8 cellular contexts compared by ENCODE assay signal in the genomic region with DNA sequence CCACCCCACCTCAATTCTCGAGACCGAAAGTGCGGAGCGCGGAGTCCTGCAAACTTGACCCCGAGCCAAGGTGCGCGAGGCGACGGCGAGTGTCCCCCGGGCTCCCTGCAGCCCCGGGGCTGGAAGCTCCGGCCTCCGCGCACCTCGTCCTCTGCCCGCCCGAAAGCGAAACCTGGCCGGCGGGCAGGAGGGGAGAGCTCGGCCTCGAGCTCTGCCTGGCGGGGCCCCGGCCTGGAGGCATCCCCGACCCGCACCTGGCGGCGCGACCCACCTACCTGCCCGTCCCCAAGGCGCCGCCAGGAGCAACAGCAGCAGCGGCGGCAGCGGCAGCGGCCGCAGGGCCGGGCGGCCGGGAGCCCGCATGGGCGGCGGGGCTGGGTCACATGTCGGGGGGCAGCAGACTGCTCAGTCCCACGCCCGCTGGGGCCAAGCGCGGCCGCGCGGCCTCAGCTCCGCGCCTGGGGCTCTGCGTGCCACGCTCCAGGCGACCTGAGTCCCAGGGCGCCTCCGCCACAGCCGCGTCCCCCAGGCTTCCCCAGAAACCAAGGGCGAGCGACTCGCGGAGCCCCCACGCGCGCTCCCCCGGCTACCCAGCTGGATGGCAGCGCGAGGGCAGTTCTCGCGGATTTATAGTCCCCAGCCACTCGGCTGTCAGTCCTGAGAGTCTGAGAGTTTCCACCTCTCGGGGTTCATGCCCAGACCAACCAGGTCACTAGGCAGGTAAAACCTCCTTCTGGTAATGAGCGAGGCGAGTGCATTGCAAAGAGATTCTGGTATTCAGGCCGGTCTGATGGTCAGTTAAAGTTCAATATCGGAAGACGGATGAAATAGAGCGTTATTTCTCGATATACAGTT. TPM values are rescaled to one million over a fixed set of nuclear protein-coding genes. Genes with fewer than 3 reads are reported as not detected.
DNase-seq lines count a peak whose midpoint lies in the region; ATAC-seq and TF ChIP-seq lines count a peak whose summit lies in the region.

A gene with protein sequence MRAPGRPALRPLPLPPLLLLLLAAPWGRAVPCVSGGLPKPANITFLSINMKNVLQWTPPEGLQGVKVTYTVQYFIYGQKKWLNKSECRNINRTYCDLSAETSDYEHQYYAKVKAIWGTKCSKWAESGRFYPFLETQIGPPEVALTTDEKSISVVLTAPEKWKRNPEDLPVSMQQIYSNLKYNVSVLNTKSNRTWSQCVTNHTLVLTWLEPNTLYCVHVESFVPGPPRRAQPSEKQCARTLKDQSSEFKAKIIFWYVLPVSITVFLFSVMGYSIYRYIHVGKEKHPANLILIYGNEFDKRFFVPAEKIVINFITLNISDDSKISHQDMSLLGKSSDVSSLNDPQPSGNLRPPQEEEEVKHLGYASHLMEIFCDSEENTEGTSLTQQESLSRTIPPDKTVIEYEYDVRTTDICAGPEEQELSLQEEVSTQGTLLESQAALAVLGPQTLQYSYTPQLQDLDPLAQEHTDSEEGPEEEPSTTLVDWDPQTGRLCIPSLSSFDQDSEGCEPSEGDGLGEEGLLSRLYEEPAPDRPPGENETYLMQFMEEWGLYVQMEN (minus strand): TSS at position 600 of the 855 bp plus-strand sequence. CDS start 237 bp downstream, at position 363.

- no peaks in the 10 kb centered on the region for H3K36me3 ChIP-seq in CD4-positive, CD25-positive, alpha-beta regulatory T cell (ENCODE audit: control insufficient read depth, insufficient read depth, low read length)
- H3K36me3 ChIP-seq in HCT116 (ENCODE audit: control insufficient read depth in 1 of 2, insufficient read depth in 2 of 2, low read length in 2 of 2) (no peaks in the 10 kb centered on the region), neuron (ENCODE audit: insufficient read depth, low read length) (no peaks in the 10 kb centered on the region)

- POLR2A ChIA-PET in HCT116 (lab: Charles Lee), result no interaction called here

- RAD21 ChIA-PET in HCT116 (lab: Charles Lee; ENCODE audit: low non-redundant PET in 1 of 2, low total read pairs in 2 of 2, uncharacterized antibody in 2 of 2, unreplicated experiment in 2 of 2), result interaction anchor here in 1 of 2 experiments (0.5 kb wide), 1 partner anchor 464 kb away, joined by 4 read pairs; no protein-coding TSS in a partner anchor

- H3K4me3 ChIP-seq in CD4-positive, CD25-positive, alpha-beta regulatory T cell (ENCODE audit: low read depth, low read length), result peak within 1 kb of the TSS; percentile 59
- peak within 1 kb of the TSS; percentile 49 to 68 for H3K4me3 ChIP-seq in HCT116 (replicated peaks in 1 of 2; ENCODE audit: low read depth in 1 of 2, low read length in 2 of 2)
- H3K4me3 ChIP-seq in neuron (ENCODE audit: low read length), result peak within 1 kb of the TSS; percentile 12

- H3K9me2 ChIP-seq in HCT116 (ENCODE audit: insufficient read depth), result no peaks in the 10 kb centered on the region

- no peak for TF ChIP-seq RAD21 in HCT116 (IDR thresholded peaks at IDR 0.05; ENCODE audit: low read depth)

- peaks cover 90% of the 10 kb centered on the region for H3K27me3 Mint-ChIP-seq in CD4-positive, CD25-positive, alpha-beta regulatory T cell
- H3K27me3 Mint-ChIP-seq in activated T-cell treated with anti-CD3 and anti-CD28 coated beads, Interleukin-2, amount 50 U/mL, for 4 hours (ENCODE audit: low read depth), result peaks cover 63% of the 10 kb centered on the region
- peaks cover 10% of the 10 kb centered on the region for H3K27me3 Mint-ChIP-seq in glutamatergic neuron (ENCODE audit: unreplicated experiment)

- peak within 1 kb of the TSS; percentile 77 to 87 (median 82) for H3K4me3 Mint-ChIP-seq in CD4-positive, CD25-positive, alpha-beta regulatory T cell
- H3K4me3 Mint-ChIP-seq in activated T-cell treated with anti-CD3 and anti-CD28 coated beads, Interleukin-2, amount 50 U/mL, for 4 hours, result peak within 1 kb of the TSS; percentile 74
- peak within 1 kb of the TSS; percentile 86 for H3K4me3 Mint-ChIP-seq in glutamatergic neuron (ENCODE audit: unreplicated experiment)

- CTCF ChIA-PET in HCT116 (lab: Charles Lee), result interaction anchor here (0.7 to 1.0 kb wide), 2 partner anchors 200 to 270 kb away, joined by 6 read pairs; no protein-coding TSS in a partner anchor

- peak within 1 kb of the TSS; percentile 91 for H3K4me2 ChIP-seq in HCT116 (ENCODE audit: low read length)

- H3K79me2 ChIP-seq in HCT116 (ENCODE audit: insufficient read depth, low read length), result no peaks in the 10 kb centered on the region

- H3K4me1 ChIP-seq in CD4-positive, CD25-positive, alpha-beta regulatory T cell (ENCODE audit: control insufficient read depth, insufficient read depth, low read length, poor library complexity, severe bottlenecking), result peaks cover 13% of the 10 kb centered on the region
- H3K4me1 ChIP-seq in HCT116 (ENCODE audit: control insufficient read depth in 1 of 2, insufficient read depth in 2 of 2, low read length in 2 of 2), result peaks cover 2 to 15% of the 10 kb centered on the region in 2 experiments; a peak in 3 of 4 replicates
- H3K4me1 ChIP-seq in neuron (ENCODE audit: insufficient read depth, low read length), result peaks cover 7% of the 10 kb centered on the region

- no peak for TF ChIP-seq POLR2A in HCT116 (IDR thresholded peaks at IDR 0.05; ENCODE audit: borderline replicate concordance, extremely low read depth, insufficient read depth, insufficient read length)

- DNase-seq in CD4-positive, CD25-positive, alpha-beta regulatory T cell, result peak in 1 of 3 donors; percentile 16
- DNase-seq in HCT116 (ENCODE audit: low read depth, low spot score) (no peak), glutamatergic neuron (peak; percentile 28), NCI-H2171 treated with DMSO at 0.1 percent for 48 hours (lab: John Stamatoyannopoulos, UW) (no peak), NCI-H128 (lab: John Stamatoyannopoulos, UW; ENCODE audit: unreplicated experiment) (no peak)
- DNase-seq in activated T-cell treated with anti-CD3 and anti-CD28 coated beads, Interleukin-2, amount 50 U/mL, for 4 hours, result no peak

- no TSS peak for BruUV-seq in HCT116 (replicated peaks; lab: Mats Ljungman, UMichigan)

- H2AFZ ChIP-seq in HCT116 (ENCODE audit: low read depth, low read length, poor library complexity, severe bottlenecking) (peak within 1 kb of the TSS; percentile 75), neuron (ENCODE audit: low read depth, low read length) (peak within 1 kb of the TSS; percentile 72)

- H3K9me3 Mint-ChIP-seq in CD4-positive, CD25-positive, alpha-beta regulatory T cell, result peaks cover 0 to 3% (median 0%) of the 10 kb centered on the region in 7 donors
- no peaks in the 10 kb centered on the region for H3K9me3 Mint-ChIP-seq in activated T-cell treated with anti-CD3 and anti-CD28 coated beads, Interleukin-2, amount 50 U/mL, for 4 hours
- H3K9me3 Mint-ChIP-seq in glutamatergic neuron (ENCODE audit: unreplicated experiment), result peaks cover 1% of the 10 kb centered on the region

- TF ChIP-seq CTCF in HCT116 (IDR thresholded peaks at IDR 0.05 in 2 of 3, conservative IDR thresholded peaks at IDR 0.05 in 1 of 3; ENCODE audit: borderline replicate concordance in 1 of 3, insufficient read depth in 1 of 3, low read depth in 2 of 3, low read length in 2 of 3) (peak in 1 of 3 experiments; percentile 14; a peak in 1 of 6 replicates), glutamatergic neuron (IDR thresholded peaks at IDR 0.05; ENCODE audit: partially characterized antibody, unreplicated experiment) (no peak)

- H3K27ac ChIP-seq in CD4-positive, CD25-positive, alpha-beta regulatory T cell (ENCODE audit: insufficient read depth, low read length, poor library complexity, severe bottlenecking), result no peak within 1 kb of the TSS
- peak within 1 kb of the TSS; percentile 43; the same call in 1 of the 2 replicates for H3K27ac ChIP-seq in HCT116 (ENCODE audit: low read depth, low read length)

- H3K27me3 ChIP-seq in CD4-positive, CD25-positive, alpha-beta regulatory T cell (ENCODE audit: control insufficient read depth, insufficient read depth, low read length), result peaks cover 46% of the 10 kb centered on the region
- H3K27me3 ChIP-seq in HCT116 (ENCODE audit: insufficient read depth, low read length) (peaks cover 5% of the 10 kb centered on the region; the same call in 1 of the 2 replicates), neuron (ENCODE audit: insufficient read depth, low read length) (peaks cover 54% of the 10 kb centered on the region)

- no peak for ATAC-seq in CD4-positive, CD25-positive, alpha-beta regulatory T cell (ENCODE audit: low read depth in 2 of 2)
- ATAC-seq in HCT116 (peak; percentile 78), GM19351 (IDR thresholded peaks at IDR 0.05; ENCODE audit: unreplicated experiment) (no peak)
- peak; percentile 50 to 58 for ATAC-seq in activated T-cell treated with anti-CD3 and anti-CD28 coated beads, Interleukin-2, amount 50 U/mL, for 4 hours

- intact Hi-C loops in HCT116 (cut with micrococcal nuclease), result no loop called here

- H3K36me3 Mint-ChIP-seq in CD4-positive, CD25-positive, alpha-beta regulatory T cell, result no peaks in the 10 kb centered on the region
- no peaks in the 10 kb centered on the region for H3K36me3 Mint-ChIP-seq in activated T-cell treated with anti-CD3 and anti-CD28 coated beads, Interleukin-2, amount 50 U/mL, for 4 hours (ENCODE audit: insufficient read depth)
- peaks cover 9% of the 10 kb centered on the region for H3K36me3 Mint-ChIP-seq in glutamatergic neuron (ENCODE audit: unreplicated experiment)

- peak within 1 kb of the TSS; percentile 66 for H3K9ac ChIP-seq in HCT116 (ENCODE audit: low read length)

- peaks cover 0 to 11% (median 5%) of the 10 kb centered on the region in 4 donors for H3K4me1 Mint-ChIP-seq in CD4-positive, CD25-positive, alpha-beta regulatory T cell
- H3K4me1 Mint-ChIP-seq in activated T-cell treated with anti-CD3 and anti-CD28 coated beads, Interleukin-2, amount 50 U/mL, for 4 hours (ENCODE audit: low read depth), result peaks cover 7% of the 10 kb centered on the region
- no peaks in the 10 kb centered on the region for H3K4me1 Mint-ChIP-seq in glutamatergic neuron (ENCODE audit: low read depth, unreplicated experiment)

- H4K20me1 ChIP-seq in HCT116 (ENCODE audit: insufficient read depth), result no peaks in the 10 kb centered on the region

- H3K9me3 ChIP-seq in CD4-positive, CD25-positive, alpha-beta regulatory T cell (ENCODE audit: control insufficient read depth in 2 of 2, low read length in 2 of 2), result no peaks in the 10 kb centered on the region
- H3K9me3 ChIP-seq in HCT116 (ENCODE audit: control insufficient read depth in 1 of 2, insufficient read depth in 1 of 2, low read depth in 1 of 2, low read length in 2 of 2) (no peaks in the 10 kb centered on the region), neuron (ENCODE audit: low read length) (peaks cover 6% of the 10 kb centered on the region)

- H3K27ac Mint-ChIP-seq in CD4-positive, CD25-positive, alpha-beta regulatory T cell, result no peak within 1 kb of the TSS
- no peak within 1 kb of the TSS for H3K27ac Mint-ChIP-seq in glutamatergic neuron (ENCODE audit: unreplicated experiment)

TF ChIP-seq in HCT116, 20 proteins besides CTCF, POLR2A, EP300 and RAD21 (continues in another document):
- TF ChIP-seq EZH2phosphoT487 (IDR thresholded peaks at IDR 0.05; ENCODE audit: borderline replicate concordance) (no peak), POLR2AphosphoS5 (IDR thresholded peaks at IDR 0.05; ENCODE audit: low read depth, low read length) (no peak)

RNA-seq across cellular contexts. Expression of the gene that starts here (rescaled TPM):
- total RNA-seq in CD4-positive, CD25-positive, alpha-beta regulatory T cell, result not detected
- polyA plus RNA-seq in CD4-positive, CD25-positive, alpha-beta regulatory T cell, result not detected
- total RNA-seq in HCT116 (2021; ENCODE audit: unreplicated experiment), result 1.1 TPM
- 0.62 and 0.83 TPM in 2 replicates for polyA plus RNA-seq in HCT116 (2012)
- total RNA-seq in activated T-cell treated with anti-CD3 and anti-CD28 coated beads, Interleukin-2, amount 50 U/mL, for 4 hours, result under 1 TPM in 1 of 3 donors, not detected in 2; 0.05 TPM
- total RNA-seq in glutamatergic neuron (ENCODE audit: unreplicated experiment), result not detected

Comparison
In these comparisons a context has a peak if more than half of its experiments do, and no peak if none do; other contexts are left out.
1. Peak in ATAC-seq in activated T-cell treated with anti-CD3 and anti-CD28 coated beads, Interleukin-2, amount 50 U/mL, for 4 hours; RNA of the gene not detected or under 1 TPM.
2. Peak in DNase-seq in glutamatergic neuron; RNA of the gene not detected or under 1 TPM.